In genomic region chr5:10507575-10508024, GRCh38 we compare ENCODE assay signal across 2 cellular contexts.
TF ChIP-seq lines count a peak whose summit lies in the region.

No MANE protein-coding gene starts in this region.

TF ChIP-seq in GM12891, 5 proteins besides CTCF, POLR2A, EP300 and RAD21:
- TF ChIP-seq SPI1 (IDR thresholded peaks at IDR 0.05; ENCODE audit: low read depth, low read length) (no peak), PAX5 (IDR thresholded peaks at IDR 0.05; ENCODE audit: insufficient read depth, low read length, severe bottlenecking) (no peak), POLR2AphosphoS5 (IDR thresholded peaks at IDR 0.05; ENCODE audit: low read depth, low read length) (no peak)

TF ChIP-seq in K562, 482 proteins besides CTCF, POLR2A, EP300 and RAD21 (continues in another document):
- TF ChIP-seq ZNF253 (CRISPR knock-in tag; conservative IDR thresholded peaks at IDR 0.05) (no peak), POLR2AphosphoS5 (IDR thresholded peaks at IDR 0.05; ENCODE audit: control insufficient read depth, insufficient read depth, low read depth, low read length) (peak; percentile 79), TFAM (CRISPR knock-in tag; conservative IDR thresholded peaks at IDR 0.05) (no peak), DMBX1 (CRISPR knock-in tag; IDR thresholded peaks at IDR 0.05; ENCODE audit: borderline replicate concordance) (peak; percentile 68; the same call in 1 of the 2 replicates), FOXK1 (CRISPR knock-in tag; IDR thresholded peaks at IDR 0.05; ENCODE audit: borderline replicate concordance) (peak; percentile 43; the same call in 1 of the 2 replicates), ZNF232 (CRISPR knock-in tag; IDR thresholded peaks at IDR 0.05) (no peak), THRA (IDR thresholded peaks at IDR 0.05) (no peak), PHB2 (IDR thresholded peaks at IDR 0.05; ENCODE audit: low read depth) (no peak), SAFB2 (IDR thresholded peaks at IDR 0.05; ENCODE audit: borderline replicate concordance, low read depth, low read length, severe bottlenecking) (no peak), SMAD3 (CRISPR knock-in tag; conservative IDR thresholded peaks at IDR 0.05) (peak; percentile 44; the same call in 1 of the 2 replicates), POLR3A (IDR thresholded peaks at IDR 0.05; ENCODE audit: borderline replicate concordance, extremely low read depth, insufficient read depth, insufficient read length) (no peak), SREBF2 (CRISPR knock-in tag; IDR thresholded peaks at IDR 0.05) (no peak), SNAPC5 (CRISPR knock-in tag; IDR thresholded peaks at IDR 0.05) (no peak), NR2C2 (CRISPR knock-in tag; IDR thresholded peaks at IDR 0.05) (peak; percentile 59), NR2C2 (tag; IDR thresholded peaks at IDR 0.05) (peak; percentile 94), GATAD2A (IDR thresholded peaks at IDR 0.05) (no peak), CREM (IDR thresholded peaks at IDR 0.05; ENCODE audit: low read depth) (peak; percentile 76), PREB (CRISPR knock-in tag; IDR thresholded peaks at IDR 0.05) (no peak), ZNF408 (CRISPR knock-in tag; IDR thresholded peaks at IDR 0.05; ENCODE audit: low read depth) (no peak), NCOA4 (IDR thresholded peaks at IDR 0.05; ENCODE audit: partially characterized antibody) (no peak), ARID2 (IDR thresholded peaks at IDR 0.05) (no peak), NEUROD1 (IDR thresholded peaks at IDR 0.05; ENCODE audit: borderline replicate concordance, low read depth, low read length, partially characterized antibody) (no peak), ZNF717 (CRISPR knock-in tag; IDR thresholded peaks at IDR 0.05) (no peak), NFATC3 (IDR thresholded peaks at IDR 0.05) (no peak), NFE2 (IDR thresholded peaks at IDR 0.05; ENCODE audit: low read depth) (0 out of 2 replicates have a peak, but pooled peaks have one; percentile 36), EHMT2 (IDR thresholded peaks at IDR 0.05) (no peak), GABPA (tag; conservative IDR thresholded peaks at IDR 0.05; ENCODE audit: low read depth) (peak; percentile 52), EGR1 (conservative IDR thresholded peaks at IDR 0.05) (no peak), RFX7 (CRISPR knock-in tag; IDR thresholded peaks at IDR 0.05) (no peak), NBN (IDR thresholded peaks at IDR 0.05; ENCODE audit: low read depth) (peak; percentile 90), FOXK2 (conservative IDR thresholded peaks at IDR 0.05 in 1 of 2, IDR thresholded peaks at IDR 0.05 in 1 of 2; ENCODE audit: low read depth in 2 of 2) (peak; percentile 95 to 97), FOSL1 (tag; conservative IDR thresholded peaks at IDR 0.05) (peak; percentile 64), POLR2AphosphoS2 (IDR thresholded peaks at IDR 0.05; ENCODE audit: low read length) (no peak), ZNF696 (CRISPR knock-in tag; conservative IDR thresholded peaks at IDR 0.05) (no peak), ZKSCAN1 (IDR thresholded peaks at IDR 0.05; ENCODE audit: low read depth, low read length) (no peak), NR2C1 (IDR thresholded peaks at IDR 0.05) (peak; percentile 81; the same call in 1 of the 2 replicates), NR2C1 (tag; IDR thresholded peaks at IDR 0.05) (peak; percentile 92), JUN (IDR thresholded peaks at IDR 0.05; ENCODE audit: borderline replicate concordance, low read depth, low read length) (peak; percentile 83), JUN (CRISPR knock-in tag; IDR thresholded peaks at IDR 0.05; ENCODE audit: borderline replicate concordance) (no peak), TGIF2 (CRISPR knock-in tag; IDR thresholded peaks at IDR 0.05) (no peak), ETV6 (IDR thresholded peaks at IDR 0.05; ENCODE audit: borderline replicate concordance in 1 of 2, low read depth in 2 of 2, low read length in 1 of 2) (no peak), ETV6 (CRISPR knock-in tag; IDR thresholded peaks at IDR 0.05; ENCODE audit: borderline replicate concordance) (no peak), ZNF592 (IDR thresholded peaks at IDR 0.05) (no peak), ZNF217 (CRISPR knock-in tag; IDR thresholded peaks at IDR 0.05) (no peak), MEF2D (tag; conservative IDR thresholded peaks at IDR 0.05; ENCODE audit: low read depth) (peak; percentile 68), POLR2H (tag; IDR thresholded peaks at IDR 0.05; ENCODE audit: low read depth) (no peak)
- TF ChIP-seq, protein P1, sequence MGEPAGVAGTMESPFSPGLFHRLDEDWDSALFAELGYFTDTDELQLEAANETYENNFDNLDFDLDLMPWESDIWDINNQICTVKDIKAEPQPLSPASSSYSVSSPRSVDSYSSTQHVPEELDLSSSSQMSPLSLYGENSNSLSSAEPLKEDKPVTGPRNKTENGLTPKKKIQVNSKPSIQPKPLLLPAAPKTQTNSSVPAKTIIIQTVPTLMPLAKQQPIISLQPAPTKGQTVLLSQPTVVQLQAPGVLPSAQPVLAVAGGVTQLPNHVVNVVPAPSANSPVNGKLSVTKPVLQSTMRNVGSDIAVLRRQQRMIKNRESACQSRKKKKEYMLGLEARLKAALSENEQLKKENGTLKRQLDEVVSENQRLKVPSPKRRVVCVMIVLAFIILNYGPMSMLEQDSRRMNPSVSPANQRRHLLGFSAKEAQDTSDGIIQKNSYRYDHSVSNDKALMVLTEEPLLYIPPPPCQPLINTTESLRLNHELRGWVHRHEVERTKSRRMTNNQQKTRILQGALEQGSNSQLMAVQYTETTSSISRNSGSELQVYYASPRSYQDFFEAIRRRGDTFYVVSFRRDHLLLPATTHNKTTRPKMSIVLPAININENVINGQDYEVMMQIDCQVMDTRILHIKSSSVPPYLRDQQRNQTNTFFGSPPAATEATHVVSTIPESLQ (CRISPR knock-in tag; IDR thresholded peaks at IDR 0.05): no peak
- TF ChIP-seq, protein P2, sequence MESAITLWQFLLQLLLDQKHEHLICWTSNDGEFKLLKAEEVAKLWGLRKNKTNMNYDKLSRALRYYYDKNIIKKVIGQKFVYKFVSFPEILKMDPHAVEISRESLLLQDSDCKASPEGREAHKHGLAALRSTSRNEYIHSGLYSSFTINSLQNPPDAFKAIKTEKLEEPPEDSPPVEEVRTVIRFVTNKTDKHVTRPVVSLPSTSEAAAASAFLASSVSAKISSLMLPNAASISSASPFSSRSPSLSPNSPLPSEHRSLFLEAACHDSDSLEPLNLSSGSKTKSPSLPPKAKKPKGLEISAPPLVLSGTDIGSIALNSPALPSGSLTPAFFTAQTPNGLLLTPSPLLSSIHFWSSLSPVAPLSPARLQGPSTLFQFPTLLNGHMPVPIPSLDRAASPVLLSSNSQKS (CRISPR knock-in tag; IDR thresholded peaks at IDR 0.05): no peak
- TF ChIP-seq, protein P3, sequence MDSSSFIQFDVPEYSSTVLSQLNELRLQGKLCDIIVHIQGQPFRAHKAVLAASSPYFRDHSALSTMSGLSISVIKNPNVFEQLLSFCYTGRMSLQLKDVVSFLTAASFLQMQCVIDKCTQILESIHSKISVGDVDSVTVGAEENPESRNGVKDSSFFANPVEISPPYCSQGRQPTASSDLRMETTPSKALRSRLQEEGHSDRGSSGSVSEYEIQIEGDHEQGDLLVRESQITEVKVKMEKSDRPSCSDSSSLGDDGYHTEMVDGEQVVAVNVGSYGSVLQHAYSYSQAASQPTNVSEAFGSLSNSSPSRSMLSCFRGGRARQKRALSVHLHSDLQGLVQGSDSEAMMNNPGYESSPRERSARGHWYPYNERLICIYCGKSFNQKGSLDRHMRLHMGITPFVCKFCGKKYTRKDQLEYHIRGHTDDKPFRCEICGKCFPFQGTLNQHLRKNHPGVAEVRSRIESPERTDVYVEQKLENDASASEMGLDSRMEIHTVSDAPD (CRISPR knock-in tag; IDR thresholded peaks at IDR 0.05): no peak
- TF ChIP-seq, protein P4, sequence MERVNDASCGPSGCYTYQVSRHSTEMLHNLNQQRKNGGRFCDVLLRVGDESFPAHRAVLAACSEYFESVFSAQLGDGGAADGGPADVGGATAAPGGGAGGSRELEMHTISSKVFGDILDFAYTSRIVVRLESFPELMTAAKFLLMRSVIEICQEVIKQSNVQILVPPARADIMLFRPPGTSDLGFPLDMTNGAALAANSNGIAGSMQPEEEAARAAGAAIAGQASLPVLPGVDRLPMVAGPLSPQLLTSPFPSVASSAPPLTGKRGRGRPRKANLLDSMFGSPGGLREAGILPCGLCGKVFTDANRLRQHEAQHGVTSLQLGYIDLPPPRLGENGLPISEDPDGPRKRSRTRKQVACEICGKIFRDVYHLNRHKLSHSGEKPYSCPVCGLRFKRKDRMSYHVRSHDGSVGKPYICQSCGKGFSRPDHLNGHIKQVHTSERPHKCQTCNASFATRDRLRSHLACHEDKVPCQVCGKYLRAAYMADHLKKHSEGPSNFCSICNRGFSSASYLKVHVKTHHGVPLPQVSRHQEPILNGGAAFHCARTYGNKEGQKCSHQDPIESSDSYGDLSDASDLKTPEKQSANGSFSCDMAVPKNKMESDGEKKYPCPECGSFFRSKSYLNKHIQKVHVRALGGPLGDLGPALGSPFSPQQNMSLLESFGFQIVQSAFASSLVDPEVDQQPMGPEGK (CRISPR knock-in tag; IDR thresholded peaks at IDR 0.05; ENCODE audit: borderline replicate concordance): no peak
